8 cellular contexts compared by ENCODE assay signal in genomic region chr20:21505161-21505809, GRCh38. TPM values are rescaled to one million over a fixed set of nuclear protein-coding genes. Genes with fewer than 3 reads are reported as not detected.
DNase-seq lines count a peak whose midpoint lies in the region; FAIRE-seq and TF ChIP-seq lines count a peak whose summit lies in the region.

No MANE protein-coding gene starts in this region.

- peaks cover 39% of the 10 kb centered on the region for H3K27me3 ChIP-seq in H9 (ENCODE audit: insufficient read depth, low read length)
- H3K27me3 ChIP-seq in endothelial cell of umbilical vein (ENCODE audit: control insufficient read depth in 2 of 2, insufficient read depth in 2 of 2, low read length in 2 of 2) = peaks cover 40 to 45% of the 10 kb centered on the region in 2 experiments

- TF ChIP-seq CTCF in CD14-positive monocyte (IDR thresholded peaks at IDR 0.05) (peak; percentile 98), H9 (conservative IDR thresholded peaks at IDR 0.05) (peak; percentile 99), endothelial cell of umbilical vein (IDR thresholded peaks at IDR 0.05; ENCODE audit: extremely low read depth in 1 of 2, insufficient read depth in 1 of 2, low read depth in 1 of 2, low read length in 2 of 2) (peak; percentile 93 to 96)

- no peak overlapping the region for H3K56ac ChIP-seq in H9 (ENCODE audit: insufficient read length, low read depth, low read length)

- no peaks in the 10 kb centered on the region for H3K36me3 ChIP-seq in endothelial cell of umbilical vein (ENCODE audit: control insufficient read depth in 2 of 2, extremely low read depth in 1 of 2, insufficient read depth in 2 of 2, low read length in 2 of 2)

- H3K23me2 ChIP-seq in H9 (ENCODE audit: insufficient read length, low read depth, low read length, poor library complexity, severe bottlenecking) = peaks cover 13% of the 10 kb centered on the region

- no peaks in the 10 kb centered on the region for H3K79me1 ChIP-seq in H9 (ENCODE audit: insufficient read depth, low read depth, low read length, poor library complexity, severe bottlenecking)

- no peak overlapping the region for H4K5ac ChIP-seq in H9 (ENCODE audit: insufficient read length, low read depth, low read length)

- no peak overlapping the region for H3K14ac ChIP-seq in H9 (ENCODE audit: insufficient read depth, low read length)

- no peaks in the 10 kb centered on the region for H3K9me3 ChIP-seq in H9 (ENCODE audit: control insufficient read depth, low read depth, low read length)
- no peaks in the 10 kb centered on the region for H3K9me3 ChIP-seq in endothelial cell of umbilical vein (replicated peaks; ENCODE audit: control insufficient read depth, insufficient read depth, low read length)

- intact Hi-C loops in CD14-positive monocyte (cut with micrococcal nuclease) = loop anchor here in 1 of 2 donors (2.0 to 10.0 kb wide), 3 partner anchors 110 to 668 kb away; partner anchors contain the start of gene NKX2-4
- intact Hi-C loops in endothelial cell of umbilical vein (cut with micrococcal nuclease) = loop anchor here (1.0 to 5.0 kb wide), 6 partner anchors 108 to 668 kb away; partner anchors contain the start of gene NKX2-4

- no CpG with 5 or more reads among the region's 36 CpGs for WGBS in H9 (ENCODE audit: extremely low coverage, insufficient read length, low lambda C conversion rate)

- H3K4me1 ChIP-seq in H9 (ENCODE audit: insufficient read depth, low read length) (0 out of 2 replicates have a peak, but pooled peaks cover under 1% of the 10 kb centered on the region), endothelial cell of umbilical vein (ENCODE audit: control insufficient read depth, extremely low read depth, insufficient read depth, low read length) (peaks cover 4% of the 10 kb centered on the region)

- no peaks in the 10 kb centered on the region for H3K79me2 ChIP-seq in H9 (ENCODE audit: insufficient read depth, low read length)
- H3K79me2 ChIP-seq in endothelial cell of umbilical vein (ENCODE audit: control insufficient read depth, insufficient read depth, low read length) = no peaks in the 10 kb centered on the region

- no peak for TF ChIP-seq POLR2A in endothelial cell of umbilical vein (IDR thresholded peaks at IDR 0.05; ENCODE audit: low read depth, low read length)

- H3K4ac ChIP-seq in H9 (ENCODE audit: low read depth, low read length) = no peak overlapping the region

- H3K4me3 ChIP-seq in endothelial cell of umbilical vein (replicated peaks in 1 of 3; ENCODE audit: insufficient read depth in 1 of 3, low read depth in 1 of 3, low read length in 3 of 3) = no peak overlapping the region

- DNase-seq in CD14-positive monocyte (ENCODE audit: low spot score) (no peak), H9 (peak; percentile 81), NCI-H526 treated with DMSO at 0.1 percent for 48 hours (lab: John Stamatoyannopoulos, UW) (peak; percentile 44), endothelial cell of umbilical vein (ENCODE audit: low read depth, low spot score) (peak; percentile 45), midbrain (lab: John Stamatoyannopoulos, UW) (peak; percentile 61), occipital lobe (lab: John Stamatoyannopoulos, UW) (no peak)
- DNase-seq in activated CD8-positive, alpha-beta memory T cell treated with anti-CD3 and anti-CD28 coated beads, Interleukin-2, amount 50 U/mL, for 24 hours (ENCODE audit: extremely low read depth) = peak; percentile 53
- DNase-seq in stimulated activated CD8-positive, alpha-beta memory T cell treated with anti-CD3 and anti-CD28 coated beads, Interleukin-4, amount 100 ng/mL, for 48 hours = peak; percentile 98

- H3K23ac ChIP-seq in H9 (ENCODE audit: insufficient read length, low read depth, low read length) = no peak overlapping the region

- no peak overlapping the region for H3K18ac ChIP-seq in H9 (ENCODE audit: insufficient read length, low read depth, low read length)

- no peak overlapping the region for H2AK5ac ChIP-seq in H9 (ENCODE audit: insufficient read length, low read length)

- H4K8ac ChIP-seq in H9 (replicated peaks; ENCODE audit: insufficient read length, low read depth, low read length) = no peak overlapping the region

- H4K91ac ChIP-seq in H9 (ENCODE audit: insufficient read length, low read depth, low read length) = no peak overlapping the region

- H3K27ac ChIP-seq in H9 (ENCODE audit: insufficient read length, low read depth, low read length) = no peak overlapping the region
- no peak overlapping the region for H3K27ac ChIP-seq in endothelial cell of umbilical vein (ENCODE audit: insufficient read depth, low read depth, low read length)

- H3K4me1 Mint-ChIP-seq in CD14-positive monocyte = peaks cover 28% of the 10 kb centered on the region
- H3K4me1 Mint-ChIP-seq in H9 = peaks cover 13 to 35% of the 10 kb centered on the region in 2 experiments

- peak; percentile 55 for FAIRE-seq in endothelial cell of umbilical vein (lab: Jason Lieb, UNC)

- H3K36me3 Mint-ChIP-seq in CD14-positive monocyte (peaks cover 0 to 2% of the 10 kb centered on the region in 2 donors), H9 (ENCODE audit: insufficient read depth in 1 of 3, low read depth in 3 of 3) (peaks cover 0 to 7% (median 4%) of the 10 kb centered on the region in 3 experiments; a peak in 4 of 7 replicates)

- POLR2A ChIA-PET in endothelial cell of umbilical vein (lab: Charles Lee) = no interaction called here

- H2BK5ac ChIP-seq in H9 (ENCODE audit: insufficient read length, low read length) = no peak overlapping the region

- no peaks in the 10 kb centered on the region for H3K9me1 ChIP-seq in endothelial cell of umbilical vein (replicated peaks; ENCODE audit: control insufficient read depth, extremely low read depth, insufficient read depth, low read length)

- H2BK15ac ChIP-seq in H9 (ENCODE audit: low read depth, low read length) = no peak overlapping the region

- H3K4me3 Mint-ChIP-seq in CD14-positive monocyte = peak overlapping the region in 1 of 2 donors; percentile 71
- H3K4me3 Mint-ChIP-seq in H9 = peak overlapping the region; percentile 57 to 71

- no peak overlapping the region for H3T11ph ChIP-seq in H9 (ENCODE audit: low read length)

- CTCF ChIA-PET in endothelial cell of umbilical vein (lab: Charles Lee) = interaction anchor here (0.9 to 12.0 kb wide), 35 partner anchors 9 to 680 kb away, joined by 3 to 443 read pairs (median 6); partner anchors contain the start of genes KIZ, NKX2-2 and XRN2

- peak overlapping the region; percentile 65 for H3K4me2 ChIP-seq in H9 (ENCODE audit: insufficient read depth, insufficient read length, low read length)
- H3K4me2 ChIP-seq in endothelial cell of umbilical vein (ENCODE audit: insufficient read depth, low read length) = peak overlapping the region; percentile 42

- no TSS peak for BruUV-seq in endothelial cell of umbilical vein (replicated peaks; lab: Mats Ljungman, UMichigan)

- H2BK120ac ChIP-seq in H9 (ENCODE audit: low read depth, low read length, poor library complexity, severe bottlenecking) = no peak overlapping the region

- dilution Hi-C loops in endothelial cell of umbilical vein (cut with MboI; ENCODE audit: extremely low pct_ligation_motif_present, low sequenced_read_pairs) = no loop called here

- H2AFZ ChIP-seq in H9 (ENCODE audit: low read length) (no peak overlapping the region), endothelial cell of umbilical vein (ENCODE audit: low read depth, low read length) (peak overlapping the region; percentile 90)

- H2BK20ac ChIP-seq in H9 (ENCODE audit: low read depth, low read length, poor library complexity, severe bottlenecking) = no peak overlapping the region

- no peak overlapping the region for H3K9ac ChIP-seq in H9 (ENCODE audit: extremely low read depth, insufficient read length, low read length)
- no peak overlapping the region for H3K9ac ChIP-seq in endothelial cell of umbilical vein (replicated peaks; ENCODE audit: extremely low read depth, insufficient read depth, low read length)

- H3K9me3 Mint-ChIP-seq in CD14-positive monocyte (peaks cover 0 to 22% (median 8%) of the 10 kb centered on the region in 7 donors), H9 (peaks cover 0 to 2% of the 10 kb centered on the region in 2 experiments; a peak in 3 of 5 replicates)

- H4K20me1 ChIP-seq in H9 (ENCODE audit: control insufficient read depth, insufficient read depth, insufficient read length) (no peaks in the 10 kb centered on the region), endothelial cell of umbilical vein (replicated peaks; ENCODE audit: control insufficient read depth, extremely low read depth, insufficient read depth, low read length) (no peaks in the 10 kb centered on the region)

- H2BK12ac ChIP-seq in H9 (ENCODE audit: insufficient read length, low read depth, low read length) = no peak overlapping the region

- H3K27ac Mint-ChIP-seq in CD14-positive monocyte = no peak overlapping the region
- no peak overlapping the region for H3K27ac Mint-ChIP-seq in H9

- peaks cover 63 to 84% (median 74%) of the 10 kb centered on the region in 3 donors for H3K27me3 Mint-ChIP-seq in CD14-positive monocyte (ENCODE audit: low read depth in 3 of 3)
- H3K27me3 Mint-ChIP-seq in H9 (ENCODE audit: low read depth) = peaks cover 98% of the 10 kb centered on the region

TF ChIP-seq in endothelial cell of umbilical vein, 7 proteins besides CTCF, POLR2A, EP300 and RAD21:
- TF ChIP-seq POLR2AphosphoS5 (IDR thresholded peaks at IDR 0.05; ENCODE audit: insufficient read depth, low read depth, low read length) (no peak), MYC (IDR thresholded peaks at IDR 0.05; ENCODE audit: low read depth, low read length) (no peak), FOS (IDR thresholded peaks at IDR 0.05; ENCODE audit: borderline replicate concordance, insufficient read depth, low read length) (no peak), GATA2 (IDR thresholded peaks at IDR 0.05; ENCODE audit: insufficient read depth, insufficient read length, low read depth, low read length) (no peak), MAX (IDR thresholded peaks at IDR 0.05; ENCODE audit: insufficient read depth, insufficient read length) (no peak), EZH2 (IDR thresholded peaks at IDR 0.05; ENCODE audit: borderline replicate concordance, low read depth, low read length, severe bottlenecking) (no peak), JUN (IDR thresholded peaks at IDR 0.05; ENCODE audit: borderline replicate concordance, insufficient read depth, insufficient read length, low read depth) (no peak)

RNA-seq across cellular contexts. Expression of gene NKX2-2, which starts 8.6 kb away (rescaled TPM):
- not detected for polyA plus RNA-seq in CD14-positive monocyte
- 0.11 TPM in 1 of 2 replicates, not detected in the other for total RNA-seq in H9 (2021)
- not detected in 2 replicates for total RNA-seq in endothelial cell of umbilical vein
- not detected in 2 replicates for polyA plus RNA-seq in endothelial cell of umbilical vein
- polyA plus RNA-seq in endothelial cell of umbilical vein (2011; cell fraction: cytosol; rRNA removed) = not detected in 2 replicates
- not detected in 2 replicates for polyA plus RNA-seq in endothelial cell of umbilical vein (2011; cell fraction: nucleus; rRNA removed)
- not detected in 2 replicates for polyA plus RNA-seq in endothelial cell of umbilical vein (2012)
- not detected in 2 replicates for polyA minus RNA-seq in endothelial cell of umbilical vein
- not detected for polyA minus RNA-seq in endothelial cell of umbilical vein (2011; cell fraction: cytosol; rRNA and poly(A)+ RNA removed)
- not detected in 2 replicates for polyA minus RNA-seq in endothelial cell of umbilical vein (2011; cell fraction: nucleus; rRNA and poly(A)+ RNA removed)
- 0.31 TPM for total RNA-seq in occipital lobe

Comparison
In these comparisons a context has a peak if more than half of its experiments do, and no peak if none do; other contexts are left out.
1. DNase-seq: peak in H9 (single experiment), NCI-H526 treated with DMSO at 0.1 percent for 48 hours (single experiment), activated CD8-positive, alpha-beta memory T cell treated with anti-CD3 and anti-CD28 coated beads, Interleukin-2, amount 50 U/mL, for 24 hours (single experiment), endothelial cell of umbilical vein (single experiment), midbrain (single experiment) and stimulated activated CD8-positive, alpha-beta memory T cell treated with anti-CD3 and anti-CD28 coated beads, Interleukin-4, amount 100 ng/mL, for 48 hours (single experiment); none in CD14-positive monocyte (single experiment) and occipital lobe (single experiment).
2. Peak in every context shown above with its lines, with median percentiles within 50 percentile points of each other: CTCF ChIP-seq.